ENCODE assay signal across 21 cellular contexts in genomic region chr1:39566441-39567137, GRCh38. TPM values are rescaled to one million over a fixed set of nuclear protein-coding genes. Genes with fewer than 3 reads are reported as not detected.
DNase-seq lines count a peak whose midpoint lies in the region; ATAC-seq and TF ChIP-seq lines count a peak whose summit lies in the region.
"Had no signal": no experiment of that assay in that cellular context is flagged by ENCODE, and none has a peak within 500 bp of the region (broad histone marks: within the 10 kb centered on the region; RNA-seq: fewer than 3 reads in every experiment).

No MANE protein-coding gene starts in this region.

- H3K4me3 Mint-ChIP-seq in activated T-helper 17 cell treated with anti-CD3 and anti-CD28 coated beads, Interleukin-2, amount 50 U/mL, for 72 hours = no peak overlapping the region

- peaks cover 34 to 56% of the 10 kb centered on the region in 2 donors for H3K36me3 Mint-ChIP-seq in activated naive CD4-positive, alpha-beta T cell treated with anti-CD3 and anti-CD28 coated beads, Interleukin-2, amount 50 U/mL, for 72 hours
- H3K36me3 Mint-ChIP-seq in activated T-helper 17 cell treated with anti-CD3 and anti-CD28 coated beads, Interleukin-2, amount 50 U/mL, for 72 hours (ENCODE audit: low read depth) = peaks cover 100% of the 10 kb centered on the region

- no peaks in the 10 kb centered on the region for H3K27me3 Mint-ChIP-seq in activated T-helper 17 cell treated with anti-CD3 and anti-CD28 coated beads, Interleukin-2, amount 50 U/mL, for 72 hours
- H3K27me3 Mint-ChIP-seq: CD4-positive, alpha-beta memory T cell; IgD-negative memory B cell had no signal

- peak overlapping the region; percentile 46 to 70 for H3K27ac Mint-ChIP-seq in activated naive CD4-positive, alpha-beta T cell treated with anti-CD3 and anti-CD28 coated beads, Interleukin-2, amount 50 U/mL, for 72 hours
- H3K27ac Mint-ChIP-seq in activated T-helper 17 cell treated with anti-CD3 and anti-CD28 coated beads, Interleukin-2, amount 50 U/mL, for 72 hours = peak overlapping the region; percentile 71

- H3K4me3 ChIP-seq in liver (ENCODE audit: low read depth in 1 of 3, low read length in 3 of 3) (no peak overlapping the region), transverse colon (no peak overlapping the region), right atrium auricular region (no peak overlapping the region)

- H3K9me3 ChIP-seq in liver (ENCODE audit: control insufficient read depth in 4 of 4, low read length in 3 of 4) (no peaks in the 10 kb centered on the region), transverse colon (no peaks in the 10 kb centered on the region), right atrium auricular region (no peaks in the 10 kb centered on the region)

- H3K27me3 ChIP-seq in liver (ENCODE audit: control insufficient read depth in 4 of 4, insufficient read depth in 4 of 4, low read length in 3 of 4) (no peaks in the 10 kb centered on the region), transverse colon (no peaks in the 10 kb centered on the region), right atrium auricular region (no peaks in the 10 kb centered on the region)

- peaks cover 3 to 37% (median 33%) of the 10 kb centered on the region in 4 donors for H3K4me1 ChIP-seq in liver (ENCODE audit: control insufficient read depth in 4 of 4, insufficient read depth in 4 of 4, low read length in 3 of 4)
- peaks cover 5 to 22% (median 14%) of the 10 kb centered on the region in 4 donors for H3K4me1 ChIP-seq in transverse colon
- peaks cover 0 to 9% of the 10 kb centered on the region in 2 donors for H3K4me1 ChIP-seq in right atrium auricular region

- TF ChIP-seq RAD21 in liver (IDR thresholded peaks at IDR 0.05) = peak; percentile 5 to 8

- no peak overlapping the region for H3K9ac ChIP-seq in liver (ENCODE audit: low read depth in 1 of 2, low read length in 2 of 2)

- in situ Hi-C loops in transverse colon (cut with MboI; ENCODE audit: low pct_ligation_motif_present in 1 of 4, low pct_unique_long_range_greater_than_20kb in 1 of 4, low sequenced_read_pairs in 3 of 4) = no loop called here

- intact Hi-C loops in transverse colon (cut with DNase I; ENCODE audit: low total_unique reads) = no loop called here

- peak overlapping the region in 1 of 2 donors; percentile 14 for H3K27ac ChIP-seq in liver (ENCODE audit: low read depth in 1 of 2, low read length in 2 of 2)
- H3K27ac ChIP-seq in transverse colon = peak overlapping the region; percentile 8 to 46 (median 28)
- H3K27ac ChIP-seq in right atrium auricular region = no peak overlapping the region

- 30% methylated on average over 5 of the region's 5 CpGs for WGBS in liver
- WGBS in transverse colon (ENCODE audit: low coverage in 1 of 2), 2 donors = 0 to 48% methylated on average over 1 to 5 of the region's 5 CpGs

- peaks cover 14% of the 10 kb centered on the region for H3K4me1 Mint-ChIP-seq in activated T-helper 17 cell treated with anti-CD3 and anti-CD28 coated beads, Interleukin-2, amount 50 U/mL, for 72 hours

- TF ChIP-seq CTCF in liver (IDR thresholded peaks at IDR 0.05; ENCODE audit: low read depth, low read length, missing input control) = no peak
- no peak for TF ChIP-seq CTCF in transverse colon (IDR thresholded peaks at IDR 0.05)
- no peak for TF ChIP-seq CTCF in right atrium auricular region (IDR thresholded peaks at IDR 0.05)

- no peak for TF ChIP-seq POLR2A in transverse colon (IDR thresholded peaks at IDR 0.05)

- no peak for DNase-seq in activated naive CD4-positive, alpha-beta T cell treated with anti-CD3 and anti-CD28 coated beads, Interleukin-2, amount 50 U/mL, for 72 hours (ENCODE audit: low spot score in 2 of 2)
- DNase-seq in activated naive CD4-positive, alpha-beta T cell treated with anti-CD3 and anti-CD28 coated beads, Interleukin-2, amount 50 U/mL, for 16 hours = no peak
- DNase-seq in transverse colon = peak; percentile 84
- no peak for DNase-seq in foreskin melanocyte
- DNase-seq in right atrium auricular region (ENCODE audit: low spot score) = no peak
- no peak for DNase-seq in stimulated activated CD4-positive, alpha-beta T cell treated with anti-CD3 and anti-CD28 coated beads, Interleukin-4, amount 100 ng/mL, for 1 hour
- DNase-seq: activated CD4-positive, CD25-positive, alpha-beta regulatory T cell treated with anti-CD3 and anti-CD28 coated beads, Interleukin-2, amount 50 U/mL, for 72 hours; activated effector memory CD4-positive, alpha-beta T cell treated with anti-CD3 and anti-CD28 coated beads, Interleukin-2, amount 50 U/mL, for 16 hours; CD4-positive, alpha-beta memory T cell; EL; foreskin fibroblast; H7; NCI-H187 treated with DMSO at 0.1 percent for 48 hours; NCI-H510A; nucleus accumbens; SIG-M5; T-helper 9 cell had no signal

- TF ChIP-seq EP300 in transverse colon (IDR thresholded peaks at IDR 0.05; ENCODE audit: low read depth) = no peak

- H3K9me3 Mint-ChIP-seq in activated naive CD4-positive, alpha-beta T cell treated with anti-CD3 and anti-CD28 coated beads, Interleukin-2, amount 50 U/mL, for 72 hours = no peaks in the 10 kb centered on the region
- no peaks in the 10 kb centered on the region for H3K9me3 Mint-ChIP-seq in activated T-helper 17 cell treated with anti-CD3 and anti-CD28 coated beads, Interleukin-2, amount 50 U/mL, for 72 hours
- H3K9me3 Mint-ChIP-seq: CD4-positive, alpha-beta memory T cell; IgD-negative memory B cell had no signal

- ATAC-seq in activated naive CD4-positive, alpha-beta T cell treated with anti-CD3 and anti-CD28 coated beads, Interleukin-2, amount 50 U/mL, for 72 hours = no peak
- ATAC-seq in activated T-helper 17 cell treated with anti-CD3 and anti-CD28 coated beads, Interleukin-2, amount 50 U/mL, for 72 hours (replicated peaks) = no peak
- ATAC-seq: sciatic nerve had no signal

- H3K36me3 ChIP-seq in liver (ENCODE audit: control insufficient read depth in 4 of 4, insufficient read depth in 3 of 4, low read depth in 1 of 4, low read length in 3 of 4) = peaks cover 24 to 95% (median 83%) of the 10 kb centered on the region in 4 donors
- peaks cover 0 to 91% (median 44%) of the 10 kb centered on the region in 4 donors for H3K36me3 ChIP-seq in transverse colon
- peaks cover 100% of the 10 kb centered on the region for H3K36me3 ChIP-seq in right atrium auricular region

TF ChIP-seq in liver, 16 proteins besides CTCF, POLR2A, EP300 and RAD21 (continues in another document):
- TF ChIP-seq NR2F2 (IDR thresholded peaks at IDR 0.05) (peak; percentile 31), RXRA (IDR thresholded peaks at IDR 0.05) (peak; percentile 74 to 77), SP1 (IDR thresholded peaks at IDR 0.05) (peak; percentile 88), YY1 (IDR thresholded peaks at IDR 0.05) (no peak), MAX (IDR thresholded peaks at IDR 0.05) (peak; percentile 77), JUND (IDR thresholded peaks at IDR 0.05) (peak in 1 of 2 donors; percentile 46), GABPA (IDR thresholded peaks at IDR 0.05 in 1 of 2, conservative IDR thresholded peaks at IDR 0.05 in 1 of 2) (peak in 1 of 2 donors; percentile 58), HNF4A (conservative IDR thresholded peaks at IDR 0.05) (peak; percentile 97), EGR1 (IDR thresholded peaks at IDR 0.05; ENCODE audit: low read depth in 2 of 2) (no peak), FOXA1 (IDR thresholded peaks at IDR 0.05) (peak; percentile 11), ATF3 (IDR thresholded peaks at IDR 0.05) (peak; percentile 18), TAF1 (conservative IDR thresholded peaks at IDR 0.05) (no peak), HNF4G (IDR thresholded peaks at IDR 0.05) (peak; percentile 91), REST (IDR thresholded peaks at IDR 0.05) (no peak)

RNA-seq across cellular contexts. Expression of gene PABPC4, which starts 10.0 kb away (rescaled TPM):
- 100 to 1,000 TPM; 168 to 287 TPM for total RNA-seq in activated naive CD4-positive, alpha-beta T cell treated with anti-CD3 and anti-CD28 coated beads, Interleukin-2, amount 50 U/mL, for 72 hours
- 100 to 1,000 TPM; 181 to 246 TPM for total RNA-seq in activated T-helper 17 cell treated with anti-CD3 and anti-CD28 coated beads, Interleukin-2, amount 50 U/mL, for 72 hours
- total RNA-seq in liver (10 to 100 TPM; 92.1 to 92.9 TPM), transverse colon (100 to 1,000 TPM in 3 of 4 donors, 10 to 100 TPM in 1; 79.1 to 193 (median 142) TPM), right atrium auricular region (100 to 1,000 TPM; 199 to 219 TPM)
- 10 to 100 TPM; 48.7 to 59.9 TPM for polyA plus RNA-seq in liver

Comparison
In these comparisons a context has a peak if more than half of its experiments do, and no peak if none do; other contexts are left out.
1. H3K27ac ChIP-seq: peak in transverse colon (4 of 4); none in right atrium auricular region (0 of 2).